In genomic region chr18:54392621-54393023, GRCh38 we compare ENCODE assay signal across 8 cellular contexts. TPM values are rescaled to one million over a fixed set of nuclear protein-coding genes. Genes with fewer than 3 reads are reported as not detected.
A peak's percentile ranks its signal among the peaks of the same experiment; 100 is the strongest.
DNase-seq lines count a peak whose midpoint lies in the region; ATAC-seq and TF ChIP-seq lines count a peak whose summit lies in the region.

No MANE protein-coding gene starts in this region.

- intact Hi-C loops in PC-3 (cut with micrococcal nuclease) = loop anchor here (2.0 to 5.0 kb wide), 5 partner anchors 35 to 278 kb away; partner anchors contain the start of genes C18orf54 and STARD6

- H3K27me3 ChIP-seq in KMS-11 (ENCODE audit: insufficient read depth, low read depth) (no peaks in the 10 kb centered on the region), PC-3 (ENCODE audit: low read length) (no peaks in the 10 kb centered on the region)

- H2AFZ ChIP-seq in KMS-11 (ENCODE audit: low read depth) (no peak overlapping the region), PC-3 (ENCODE audit: low read length) (no peak overlapping the region)

- H4K20me1 ChIP-seq in KMS-11 (ENCODE audit: insufficient read depth) (no peaks in the 10 kb centered on the region), PC-3 (ENCODE audit: low read length) (no peaks in the 10 kb centered on the region)

- peaks cover 26% of the 10 kb centered on the region for H3K4me1 Mint-ChIP-seq in activated CD4-positive, alpha-beta T cell treated with anti-CD3 and anti-CD28 coated beads, Interleukin-2, amount 10 ng/mL, durations not matched to agents 7 days and 5 days
- peaks cover 8% of the 10 kb centered on the region for H3K4me1 Mint-ChIP-seq in mesothelial cell of epicardium

- H3K4me1 ChIP-seq in KMS-11 (ENCODE audit: low read depth, poor library complexity, severe bottlenecking) (peaks cover 25% of the 10 kb centered on the region), PC-3 (ENCODE audit: insufficient read depth, low read length) (peaks cover 25% of the 10 kb centered on the region)

- H3K9me3 ChIP-seq in PC-3 (ENCODE audit: low read length) = no peaks in the 10 kb centered on the region

- H3K36me3 ChIP-seq in KMS-11 (ENCODE audit: insufficient read depth) (no peaks in the 10 kb centered on the region), PC-3 (ENCODE audit: low read depth, low read length) (no peaks in the 10 kb centered on the region)

- H3K9me2 ChIP-seq in PC-3 (replicated peaks; ENCODE audit: low read length) = no peaks in the 10 kb centered on the region

- peaks cover 4% of the 10 kb centered on the region for H3K27me3 Mint-ChIP-seq in activated CD4-positive, alpha-beta T cell treated with anti-CD3 and anti-CD28 coated beads, Interleukin-2, amount 10 ng/mL, durations not matched to agents 7 days and 5 days
- H3K27me3 Mint-ChIP-seq in mesothelial cell of epicardium (ENCODE audit: low read depth) = no peaks in the 10 kb centered on the region

- H3K79me2 ChIP-seq in KMS-11 (ENCODE audit: insufficient read depth, low read depth) = no peaks in the 10 kb centered on the region
- no peaks in the 10 kb centered on the region for H3K79me2 ChIP-seq in PC-3 (ENCODE audit: low read length)

- H3F3A ChIP-seq in PC-3 (ENCODE audit: low read length, unreplicated experiment) = no peaks in the 10 kb centered on the region

- no peaks in the 10 kb centered on the region for H3K9me3 Mint-ChIP-seq in activated CD4-positive, alpha-beta T cell treated with anti-CD3 and anti-CD28 coated beads, Interleukin-2, amount 10 ng/mL, durations not matched to agents 7 days and 5 days
- H3K9me3 Mint-ChIP-seq in mesothelial cell of epicardium = peaks cover 7% of the 10 kb centered on the region

- peak; percentile 91 for TF ChIP-seq CTCF in KMS-11 (conservative IDR thresholded peaks at IDR 0.05; ENCODE audit: low read depth, low read length)
- TF ChIP-seq CTCF in PC-3 (conservative IDR thresholded peaks at IDR 0.05; ENCODE audit: low read depth, low read length) = peak; percentile 76
- TF ChIP-seq CTCF in mesothelial cell of epicardium (IDR thresholded peaks at IDR 0.05; ENCODE audit: unreplicated experiment) = peak; percentile 78

- no peaks in the 10 kb centered on the region for H3K36me3 Mint-ChIP-seq in activated CD4-positive, alpha-beta T cell treated with anti-CD3 and anti-CD28 coated beads, Interleukin-2, amount 10 ng/mL, durations not matched to agents 7 days and 5 days (ENCODE audit: low read depth)
- peaks cover 3% of the 10 kb centered on the region for H3K36me3 Mint-ChIP-seq in mesothelial cell of epicardium

- BruUV-seq in PC-3 (replicated peaks; lab: Mats Ljungman, UMichigan) = no TSS peak

- H3K27ac ChIP-seq in KMS-11 (no peak overlapping the region), PC-3 (ENCODE audit: low read length) (no peak overlapping the region)

- no peak overlapping the region for H3K4me2 ChIP-seq in KMS-11
- H3K4me2 ChIP-seq in PC-3 (ENCODE audit: low read length) = no peak overlapping the region

- no peak overlapping the region for H3K4me3 Mint-ChIP-seq in activated CD4-positive, alpha-beta T cell treated with anti-CD3 and anti-CD28 coated beads, Interleukin-2, amount 10 ng/mL, durations not matched to agents 7 days and 5 days
- H3K4me3 Mint-ChIP-seq in mesothelial cell of epicardium = no peak overlapping the region

- POLR2A ChIA-PET in activated CD4-positive, alpha-beta T cell treated with anti-CD3 and anti-CD28 coated beads, Interleukin-2, amount 10 ng/mL, durations not matched to agents 7 days and 5 days (lab: Charles Lee) = no interaction called here
- POLR2A ChIA-PET in PC-3 (lab: Charles Lee; ENCODE audit: unreplicated experiment) = interaction anchor here (0.6 kb wide), 1 partner anchor 938 kb away, joined by 3 read pairs; no protein-coding TSS in a partner anchor

- ATAC-seq in GM21737 (IDR thresholded peaks at IDR 0.05; ENCODE audit: unreplicated experiment) = peak; percentile 49
- peak; percentile 27 for ATAC-seq in PC-3

- H3K9ac ChIP-seq in KMS-11 (no peak overlapping the region), PC-3 (ENCODE audit: low read length) (no peak overlapping the region)

- H3K4me3 ChIP-seq in KMS-11 (IDR thresholded peaks at IDR 0.05; ENCODE audit: insufficient read depth, low read depth, low read length) = no peak overlapping the region
- H3K4me3 ChIP-seq in PC-3 (ENCODE audit: low read length) = no peak overlapping the region

- peak; percentile 1 to 2 for DNase-seq in activated CD4-positive, alpha-beta T cell treated with anti-CD3 and anti-CD28 coated beads for 4 hours
- no peak for DNase-seq in activated CD4-positive, alpha-beta T cell treated with anti-CD3 and anti-CD28 coated beads, Interleukin-2, amount 10 ng/mL, durations not matched to agents 7 days and 5 days
- DNase-seq in PC-3 = peak; percentile 90
- peak; percentile 65 for DNase-seq in dedifferentiated amniotic fluid mesenchymal stem cell (ENCODE audit: extremely low spot score)
- no peak for DNase-seq in mesothelial cell of epicardium (ENCODE audit: low spot score in 2 of 2, unreplicated experiment in 2 of 2)
- no peak for DNase-seq in stimulated activated naive CD4-positive, alpha-beta T cell treated with Interleukin-2 at 50 U/mL for 16 hours (lab: John Stamatoyannopoulos, UW)

- CTCF ChIA-PET in activated CD4-positive, alpha-beta T cell treated with anti-CD3 and anti-CD28 coated beads, Interleukin-2, amount 10 ng/mL, durations not matched to agents 7 days and 5 days (lab: Charles Lee) = interaction anchor here (0.7 to 1.5 kb wide), 4 partner anchors 9 to 273 kb away, joined by 3 to 4 read pairs (median 3); partner anchors contain the start of genes C18orf54 and STARD6
- CTCF ChIA-PET in PC-3 (lab: Charles Lee) = interaction anchor here (0.5 to 1.0 kb wide), 3 partner anchors 49 to 236 kb away, joined by 3 to 5 read pairs (median 4); no protein-coding TSS in a partner anchor

- no peak overlapping the region for H3K27ac Mint-ChIP-seq in activated CD4-positive, alpha-beta T cell treated with anti-CD3 and anti-CD28 coated beads, Interleukin-2, amount 10 ng/mL, durations not matched to agents 7 days and 5 days
- H3K27ac Mint-ChIP-seq in mesothelial cell of epicardium = no peak overlapping the region

RNA-seq across cellular contexts. Expression of gene C18orf54, which starts 34.9 kb away (rescaled TPM):
- total RNA-seq in activated CD4-positive, alpha-beta T cell treated with anti-CD3 and anti-CD28 coated beads, Interleukin-2, amount 10 ng/mL, durations not matched to agents 7 days and 5 days = 1 to 10 TPM; 8.2 to 8.8 TPM
- 5.1 and 10.5 TPM in 2 replicates for total RNA-seq in PC-3 (2014; rRNA removed)
- 5.9 to 6.5 TPM (median 6.2 TPM) in 3 replicates for total RNA-seq in mesothelial cell of epicardium

RNA-seq across cellular contexts. Expression of gene STARD6, which starts 35.0 kb away (rescaled TPM):
- total RNA-seq in activated CD4-positive, alpha-beta T cell treated with anti-CD3 and anti-CD28 coated beads, Interleukin-2, amount 10 ng/mL, durations not matched to agents 7 days and 5 days = not detected
- total RNA-seq in PC-3 (2014; rRNA removed) (not detected in 2 replicates), mesothelial cell of epicardium (not detected in 3 replicates)

Comparison
In these comparisons a context has a peak if more than half of its experiments do, and no peak if none do; other contexts are left out.
1. DNase-seq: peak in activated CD4-positive, alpha-beta T cell treated with anti-CD3 and anti-CD28 coated beads for 4 hours (2 of 2), PC-3 (single experiment) and dedifferentiated amniotic fluid mesenchymal stem cell (single experiment); none in activated CD4-positive, alpha-beta T cell treated with anti-CD3 and anti-CD28 coated beads, Interleukin-2, amount 10 ng/mL, durations not matched to agents 7 days and 5 days (single experiment), mesothelial cell of epicardium (0 of 2) and stimulated activated naive CD4-positive, alpha-beta T cell treated with Interleukin-2 at 50 U/mL for 16 hours (single experiment).
2. Peak in every context shown above with its lines, with median percentiles within 50 percentile points of each other: CTCF ChIP-seq.